1 cellular context compared by ENCODE assay signal in genomic region chr15:74170845-74171578, GRCh38.
TF ChIP-seq lines count a peak whose summit lies in the region.

No MANE protein-coding gene starts in this region.

TF ChIP-seq in HepG2, 621 proteins besides CTCF, POLR2A, EP300 and RAD21:
- TF ChIP-seq PREB (CRISPR knock-in tag; IDR thresholded peaks at IDR 0.05): no peak
- TF ChIP-seq BCL3 (CRISPR knock-in tag; IDR thresholded peaks at IDR 0.05): no peak
- TF ChIP-seq ZNF138 (CRISPR knock-in tag; IDR thresholded peaks at IDR 0.05; ENCODE audit: low read depth): no peak
- no peak for TF ChIP-seq PLSCR1 (CRISPR knock-in tag; IDR thresholded peaks at IDR 0.05; ENCODE audit: borderline replicate concordance)
- TF ChIP-seq STAG1 (CRISPR knock-in tag; IDR thresholded peaks at IDR 0.05): no peak
- no peak for TF ChIP-seq KDM4B (CRISPR knock-in tag; IDR thresholded peaks at IDR 0.05)
- no peak for TF ChIP-seq ZNF724P (CRISPR knock-in tag; IDR thresholded peaks at IDR 0.05; ENCODE audit: borderline replicate concordance)
- TF ChIP-seq ATF6 (CRISPR knock-in tag; conservative IDR thresholded peaks at IDR 0.05): no peak
- no peak for TF ChIP-seq NAIF1 (CRISPR knock-in tag; IDR thresholded peaks at IDR 0.05; ENCODE audit: borderline replicate concordance)
- TF ChIP-seq ZBTB38 (CRISPR knock-in tag; IDR thresholded peaks at IDR 0.05): no peak
- no peak for TF ChIP-seq RBM22 (optimal IDR thresholded peaks at IDR 0.05; ENCODE audit: low read length)
- no peak for TF ChIP-seq IKZF4 (CRISPR knock-in tag; IDR thresholded peaks at IDR 0.05; ENCODE audit: borderline replicate concordance, low read depth, not compliant biosample characterization)
- TF ChIP-seq E2F5 (CRISPR knock-in tag; conservative IDR thresholded peaks at IDR 0.05): no peak
- no peak for TF ChIP-seq KLF16 (CRISPR knock-in tag; IDR thresholded peaks at IDR 0.05)
